ENCODE assay signal across 8 cellular contexts in the genomic region with DNA sequence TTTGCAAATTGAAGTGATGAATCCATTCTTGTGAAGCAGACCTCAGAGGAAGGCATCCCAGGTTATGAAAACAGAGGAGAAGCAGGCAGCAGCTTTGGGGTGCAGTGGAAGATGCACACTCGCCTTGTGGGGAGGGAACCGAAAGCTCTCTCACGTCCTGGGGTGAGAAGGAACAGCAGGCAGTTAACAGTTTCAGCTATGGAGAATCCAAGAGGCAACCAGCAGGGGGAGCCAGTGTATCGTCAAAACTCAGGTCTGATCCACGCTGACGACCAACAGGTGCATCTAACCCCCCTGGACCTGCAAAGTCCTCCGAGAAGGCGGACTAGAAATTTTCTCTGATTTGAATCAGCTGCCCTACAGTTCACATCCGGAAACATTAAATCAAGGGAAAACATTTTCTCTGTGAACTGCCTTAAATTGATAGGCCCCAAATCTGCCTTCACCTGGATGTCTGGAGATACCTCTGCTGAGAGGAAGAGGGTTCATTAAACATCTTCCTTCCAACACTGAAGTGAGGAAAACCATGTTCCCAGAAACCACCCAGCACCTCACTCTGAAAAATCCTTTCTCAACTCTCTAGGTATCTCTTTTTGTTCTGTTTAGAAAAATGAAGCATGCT.
DNase-seq lines count a peak whose midpoint lies in the region; ATAC-seq and TF ChIP-seq lines count a peak whose summit lies in the region.

No MANE protein-coding gene starts in this region.

- H4K8ac ChIP-seq in IMR-90 (ENCODE audit: low read depth in 2 of 2, low read length in 2 of 2), result no peak overlapping the region

- ATAC-seq in GM21717 (IDR thresholded peaks at IDR 0.05; ENCODE audit: unreplicated experiment) (peak; percentile 80), IMR-90 (ENCODE audit: low read depth) (peak; percentile 90)

- in situ Hi-C loops in IMR-90 (cut with MboI; ENCODE audit: low sequenced_read_pairs), result no loop called here

- peak overlapping the region; percentile 74 for H3K4me2 ChIP-seq in IMR-90 (ENCODE audit: low read depth, low read length)

- CTCF ChIA-PET in IMR-90 (lab: Yijun Ruan, JAX), result interaction anchor here (0.5 to 2.0 kb wide), 13 partner anchors 9 to 1979 kb away, joined by 3 to 38 read pairs (median 3); no protein-coding TSS in a partner anchor

- no TSS peak for BruUV-seq in IMR-90 (replicated peaks; lab: Mats Ljungman, UMichigan)

- H3K79me1 ChIP-seq in IMR-90 (ENCODE audit: low read depth in 1 of 2, low read length in 2 of 2), result no peaks in the 10 kb centered on the region

- H3K9me1 ChIP-seq in IMR-90 (ENCODE audit: insufficient read depth, low read length), result no peaks in the 10 kb centered on the region; the same call in 1 of the 2 replicates

- no peak overlapping the region for H3K9ac ChIP-seq in IMR-90 (ENCODE audit: low read depth, low read length)

- no peak overlapping the region for H3K23ac ChIP-seq in IMR-90 (ENCODE audit: low read depth, low read length)

- POLR2A ChIA-PET in IMR-90 (lab: Charles Lee; ENCODE audit: unreplicated experiment), result no interaction called here

- H2AFZ ChIP-seq in IMR-90 (replicated peaks; ENCODE audit: low read length, poor library complexity), result peak overlapping the region; percentile 84

- DNase-seq in ELR (ENCODE audit: low read depth) (peak; percentile 62), IMR-90 (peak; percentile 64), RPMI7951 (ENCODE audit: low read depth) (peak; percentile 57), glomerular endothelial cell (ENCODE audit: extremely low read depth, low read depth, low spot score) (peak; percentile 48), posterior cingulate gyrus (peak in 8 of 10 donors; percentile 48 to 94 (median 72)), T1000 (lab: John Stamatoyannopoulos, UW) (no peak)
- DNase-seq in activated gamma-delta T cell treated with anti-CD3 and anti-CD28 coated beads, Interleukin-2, amount 50 U/mL, for 16 hours (ENCODE audit: low read depth), result peak; percentile 12

- peak; percentile 83 for TF ChIP-seq CTCF in IMR-90 (conservative IDR thresholded peaks at IDR 0.05; ENCODE audit: low read depth, low read length)

- H2BK15ac ChIP-seq in IMR-90 (ENCODE audit: low read depth, low read length), result no peak overlapping the region

- H2BK120ac ChIP-seq in IMR-90 (ENCODE audit: low read depth, low read length), result peak overlapping the region; percentile 32; the same call in 1 of the 2 replicates

- H2BK5ac ChIP-seq in IMR-90 (ENCODE audit: low read depth, low read length, poor library complexity, severe bottlenecking), result no peak overlapping the region

- no peak for TF ChIP-seq POLR2A in IMR-90 (IDR thresholded peaks at IDR 0.05; ENCODE audit: low read depth, low read length)

- 0 out of 2 replicates have a peak, but pooled peaks cover 1% of the 10 kb centered on the region for H3K4me1 ChIP-seq in IMR-90 (ENCODE audit: control insufficient read depth, insufficient read depth, low read length)

- H2AK5ac ChIP-seq in IMR-90 (ENCODE audit: low read depth, low read length), result no peak overlapping the region

- H3K14ac ChIP-seq in IMR-90 (replicated peaks; ENCODE audit: low read depth, low read length), result no peak overlapping the region

- no peak overlapping the region for H3K18ac ChIP-seq in IMR-90 (ENCODE audit: low read depth, low read length)

- TF ChIP-seq RAD21 in IMR-90 (IDR thresholded peaks at IDR 0.05; ENCODE audit: low read length), result peak; percentile 86

- H3K56ac ChIP-seq in IMR-90 (ENCODE audit: extremely low read depth, insufficient read depth, low read length), result no peak overlapping the region

- H3K36me3 ChIP-seq in IMR-90 (ENCODE audit: control insufficient read depth, insufficient read depth, low read length), result no peaks in the 10 kb centered on the region

- 20% methylated on average over 2 of the region's 9 CpGs; no CpG with 5 or more reads in 1 of the 2 experiments for WGBS in IMR-90 (ENCODE audit: extremely low coverage in 2 of 2, insufficient read length in 1 of 2), 2 experiments

- no peak overlapping the region for H4K91ac ChIP-seq in IMR-90 (ENCODE audit: insufficient read depth, low read depth, low read length)

- dilution Hi-C loops in IMR-90 (cut with HindIII; ENCODE audit: low sequenced_read_pairs, unreplicated experiment), result loop anchor here (25.0 kb wide), 1 partner anchor 109 kb away; no protein-coding TSS in a partner anchor

- H2AK9ac ChIP-seq in IMR-90 (replicated peaks; ENCODE audit: low read depth, low read length, poor library complexity), result peak overlapping the region; percentile 66

- no peak overlapping the region for H4K5ac ChIP-seq in IMR-90 (ENCODE audit: low read depth, low read length)

- H2BK20ac ChIP-seq in IMR-90 (ENCODE audit: low read depth, low read length), result peak overlapping the region; percentile 75; the same call in 1 of the 2 replicates

- H3K27ac ChIP-seq in IMR-90 (ENCODE audit: insufficient read depth, low read length), result no peak overlapping the region

- intact Hi-C loops in IMR-90 (cut with micrococcal nuclease) (loop anchor here (1.0 to 10.0 kb wide), 4 partner anchors 50 to 1814 kb away; no protein-coding TSS in a partner anchor), posterior cingulate gyrus (cut with DNase I) (loop anchor here (5.0 to 10.0 kb wide), 2 partner anchors 49 to 116 kb away; no protein-coding TSS in a partner anchor)

- no peaks in the 10 kb centered on the region for H4K20me1 ChIP-seq in IMR-90 (ENCODE audit: insufficient read depth, low read length)

- H3K27me3 ChIP-seq in IMR-90 (ENCODE audit: control insufficient read depth, insufficient read depth, low read length), result peaks cover 2% of the 10 kb centered on the region; the same call in 1 of the 2 replicates

- H3K4me3 ChIP-seq in IMR-90 (ENCODE audit: insufficient read depth, low read depth, low read length), result no peak overlapping the region

- H3K9me3 ChIP-seq in IMR-90 (ENCODE audit: control insufficient read depth, insufficient read depth, low read length), result no peaks in the 10 kb centered on the region

- no peak overlapping the region; the same call in 1 of the 2 replicates for H3K4ac ChIP-seq in IMR-90 (ENCODE audit: low read depth, low read length)

TF ChIP-seq in IMR-90, 13 proteins besides CTCF, POLR2A, EP300 and RAD21:
- TF ChIP-seq MXI1 (IDR thresholded peaks at IDR 0.05; ENCODE audit: borderline replicate concordance, low read depth, low read length) (no peak), SMC3 (IDR thresholded peaks at IDR 0.05; ENCODE audit: low read depth, low read length) (peak; percentile 89)
